Comparison of ENCODE assay signal across 13 cellular contexts in the genomic region with DNA sequence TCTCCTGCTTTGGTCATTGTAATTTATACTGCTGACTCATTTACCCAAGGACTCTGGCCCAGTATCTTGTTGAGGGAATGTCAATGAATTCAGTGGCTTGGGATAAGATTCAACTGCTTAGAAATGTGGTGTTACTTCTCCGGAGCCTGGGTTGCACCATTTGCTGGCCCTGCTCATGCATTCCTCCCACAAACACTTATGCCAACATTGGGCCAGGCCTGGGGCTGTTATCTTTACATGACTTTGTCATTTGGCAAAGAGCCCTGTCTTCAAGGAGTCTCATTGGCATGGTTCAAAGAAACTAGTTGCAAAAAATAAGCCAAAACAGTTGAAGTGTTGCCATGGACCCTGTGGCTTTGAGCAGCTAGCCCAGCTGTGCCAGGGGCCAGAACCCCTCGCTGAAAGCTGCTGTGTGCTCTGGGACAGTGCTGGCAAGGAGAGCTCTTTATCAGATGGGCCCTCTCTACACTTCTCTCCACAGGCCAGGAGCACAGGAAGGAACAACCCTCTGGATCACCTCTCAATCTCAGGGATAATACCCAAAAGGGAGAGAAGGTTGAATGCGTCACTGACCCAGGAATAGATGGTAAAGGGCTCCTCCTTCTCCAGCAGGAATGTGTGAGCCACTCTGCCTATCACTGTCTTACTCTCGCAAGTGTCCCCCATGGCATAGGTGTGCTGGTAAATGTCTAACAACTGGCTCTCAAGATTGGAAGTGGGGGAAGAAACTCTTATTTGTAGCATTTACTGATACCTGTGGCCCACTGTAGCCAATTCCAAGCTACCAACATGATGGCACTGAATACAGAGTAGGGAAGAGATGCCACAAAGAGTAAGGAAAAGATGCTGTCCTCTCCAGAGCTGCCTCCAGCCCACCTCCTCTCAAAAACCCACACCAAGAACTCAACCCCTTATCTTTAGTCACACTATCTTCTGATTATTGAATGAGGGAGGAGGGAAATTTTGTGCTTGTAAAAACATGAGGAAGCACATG. TPM values are rescaled to one million over a fixed set of nuclear protein-coding genes. Genes with fewer than 3 reads are reported as not detected.
A peak's percentile ranks its signal among the peaks of the same experiment; 100 is the strongest.
DNase-seq lines count a peak whose midpoint lies in the region; ATAC-seq and TF ChIP-seq lines count a peak whose summit lies in the region.
"Had no signal": no experiment of that assay in that cellular context is flagged by ENCODE, and none has a peak within 500 bp of the region (broad histone marks: within the 10 kb centered on the region; RNA-seq: fewer than 3 reads in every experiment).

No MANE protein-coding gene starts in this region.

- no peak overlapping the region for H3K27ac ChIP-seq in body of pancreas
- H3K27ac ChIP-seq in heart right ventricle, result peak overlapping the region in 8 of 10 donors; percentile 16 to 71 (median 60)
- no peak overlapping the region for H3K27ac ChIP-seq in testis
- H3K27ac ChIP-seq: Peyer's patch had no signal

- H3K9me3 ChIP-seq in body of pancreas (no peaks in the 10 kb centered on the region), heart right ventricle (no peaks in the 10 kb centered on the region), testis (no peaks in the 10 kb centered on the region)
- H3K9me3 ChIP-seq: Peyer's patch, uterus had no signal

- no peak overlapping the region for H3K4me3 Mint-ChIP-seq in T-helper 2 cell treated with Interferon-gamma antibody and Interleukin-4, amounts not matched to agents 5 μg/mL and 100 μg/mL, for 36 hours

- H3K4me1 ChIP-seq in body of pancreas, result no peaks in the 10 kb centered on the region
- peaks cover 10 to 52% (median 41%) of the 10 kb centered on the region in 9 donors for H3K4me1 ChIP-seq in heart right ventricle
- no peaks in the 10 kb centered on the region for H3K4me1 ChIP-seq in testis
- H3K4me1 ChIP-seq: Peyer's patch, uterus had no signal

- TF ChIP-seq CTCF in body of pancreas (IDR thresholded peaks at IDR 0.05) (no peak), heart right ventricle (IDR thresholded peaks at IDR 0.05) (no peak), testis (IDR thresholded peaks at IDR 0.05) (no peak)

- H3K36me3 Mint-ChIP-seq in T-helper 2 cell treated with Interferon-gamma antibody and Interleukin-4, amounts not matched to agents 5 μg/mL and 100 μg/mL, for 36 hours (ENCODE audit: low read depth), result no peaks in the 10 kb centered on the region

- WGBS in body of pancreas, 2 donors, result 43 to 50% methylated on average over 4 of the region's 4 CpGs
- WGBS in heart right ventricle, 2 donors, result 20 to 26% methylated on average over 4 of the region's 4 CpGs
- 46 to 72% methylated on average over 3 to 4 of the region's 4 CpGs for WGBS in testis, 2 donors

- ATAC-seq in body of pancreas, result peak; percentile 83
- ATAC-seq in heart right ventricle, result peak; percentile 65 to 94 (median 83)
- ATAC-seq in HG02981 (IDR thresholded peaks at IDR 0.05; ENCODE audit: unreplicated experiment), result no peak
- ATAC-seq: HCT116 had no signal

- DNase-seq in H4 (ENCODE audit: low spot score) (peak; percentile 95), body of pancreas (peak; percentile 46 to 73 (median 68)), heart right ventricle (peak; percentile 53 to 54), testis (peak; percentile 35), dermis blood vessel endothelial cell (no peak), SIG-M5 (lab: John Stamatoyannopoulos, UW) (no peak)
- no peak for DNase-seq in T-helper 2 cell treated with Interferon-gamma antibody and Interleukin-4, amounts not matched to agents 5 μg/mL and 100 μg/mL, for 36 hours (ENCODE audit: low spot score)
- DNase-seq: DMS53, NCI-H1436, Peyer's patch had no signal

- TF ChIP-seq POLR2A in body of pancreas (IDR thresholded peaks at IDR 0.05) (no peak), testis (IDR thresholded peaks at IDR 0.05) (no peak)

- no peaks in the 10 kb centered on the region for H3K9me3 Mint-ChIP-seq in T-helper 2 cell treated with Interferon-gamma antibody and Interleukin-4, amounts not matched to agents 5 μg/mL and 100 μg/mL, for 36 hours

- no peaks in the 10 kb centered on the region for H3K27me3 ChIP-seq in body of pancreas
- H3K27me3 ChIP-seq in heart right ventricle, result no peaks in the 10 kb centered on the region
- no peaks in the 10 kb centered on the region for H3K27me3 ChIP-seq in testis
- H3K27me3 ChIP-seq: Peyer's patch, uterus had no signal

- H3K4me3 ChIP-seq in body of pancreas, result no peak overlapping the region
- no peak overlapping the region for H3K4me3 ChIP-seq in heart right ventricle
- no peak overlapping the region for H3K4me3 ChIP-seq in testis
- H3K4me3 ChIP-seq: Peyer's patch, uterus had no signal

- no peaks in the 10 kb centered on the region for H3K36me3 ChIP-seq in body of pancreas (replicated peaks in 1 of 2; ENCODE audit: insufficient read depth in 1 of 2, low read depth in 2 of 2)
- H3K36me3 ChIP-seq in heart right ventricle, result no peaks in the 10 kb centered on the region
- no peaks in the 10 kb centered on the region for H3K36me3 ChIP-seq in testis (ENCODE audit: low read depth, missing control alignments)
- H3K36me3 ChIP-seq: Peyer's patch, uterus had no signal

- H3K4me1 Mint-ChIP-seq in T-helper 2 cell treated with Interferon-gamma antibody and Interleukin-4, amounts not matched to agents 5 μg/mL and 100 μg/mL, for 36 hours (ENCODE audit: low read depth), result no peaks in the 10 kb centered on the region

- intact Hi-C loops in body of pancreas (cut with DNase I), result no loop called here
- intact Hi-C loops in heart right ventricle (cut with DNase I), result no loop called here
- intact Hi-C loops in testis (cut with DNase I; ENCODE audit: low total_unique reads), result no loop called here

- no peaks in the 10 kb centered on the region for H3K27me3 Mint-ChIP-seq in T-helper 2 cell treated with Interferon-gamma antibody and Interleukin-4, amounts not matched to agents 5 μg/mL and 100 μg/mL, for 36 hours (ENCODE audit: low read depth)

- H3K27ac Mint-ChIP-seq in T-helper 2 cell treated with Interferon-gamma antibody and Interleukin-4, amounts not matched to agents 5 μg/mL and 100 μg/mL, for 36 hours, result no peak overlapping the region

RNA-seq across cellular contexts. Expression of gene PDE1C, which starts 23.5 kb away (rescaled TPM):
- total RNA-seq in H4 (2014; rRNA removed; shearing (Covaris generic)), result 1.9 and 2.4 TPM in 2 replicates
- total RNA-seq in body of pancreas, result 1 to 10 TPM; 1.8 to 4.9 TPM
- total RNA-seq in heart right ventricle, result 100 to 1,000 TPM; 124 to 315 (median 197) TPM
- 10 to 100 TPM; 11.7 to 67.7 TPM for polyA plus RNA-seq in heart right ventricle
- total RNA-seq in testis, result 1 to 10 TPM; 7.6 to 9.5 TPM
- 9.5 TPM for polyA plus RNA-seq in testis (ENCODE audit: insufficient read depth, low read depth, low replicate concordance)
- total RNA-seq in dermis blood vessel endothelial cell, result 0.19 and 1.2 TPM in 2 replicates

Comparison
In these comparisons a context has a peak if more than half of its experiments do, and no peak if none do; other contexts are left out.
1. DNase-seq: peak in H4 (single experiment), body of pancreas (4 of 4), heart right ventricle (2 of 2) and testis (single experiment); none in dermis blood vessel endothelial cell (single experiment), SIG-M5 (single experiment) and T-helper 2 cell treated with Interferon-gamma antibody and Interleukin-4, amounts not matched to agents 5 μg/mL and 100 μg/mL, for 36 hours (single experiment).
2. H3K27ac ChIP-seq: peak in heart right ventricle (8 of 10); none in body of pancreas (0 of 4) and testis (0 of 2).
3. RNA of gene PDE1C, which starts 23.5 kb away (total RNA-seq): 124 to 315 TPM in heart right ventricle; 7.6 to 9.5 TPM in testis, 1.8 to 4.9 TPM in body of pancreas, 1.9 to 2.4 TPM in H4 and 0.19 to 1.2 TPM in dermis blood vessel endothelial cell; every median in the first group is over 10 times any median in the second.